ENCODE assay signal across 10 cellular contexts in the genomic region with DNA sequence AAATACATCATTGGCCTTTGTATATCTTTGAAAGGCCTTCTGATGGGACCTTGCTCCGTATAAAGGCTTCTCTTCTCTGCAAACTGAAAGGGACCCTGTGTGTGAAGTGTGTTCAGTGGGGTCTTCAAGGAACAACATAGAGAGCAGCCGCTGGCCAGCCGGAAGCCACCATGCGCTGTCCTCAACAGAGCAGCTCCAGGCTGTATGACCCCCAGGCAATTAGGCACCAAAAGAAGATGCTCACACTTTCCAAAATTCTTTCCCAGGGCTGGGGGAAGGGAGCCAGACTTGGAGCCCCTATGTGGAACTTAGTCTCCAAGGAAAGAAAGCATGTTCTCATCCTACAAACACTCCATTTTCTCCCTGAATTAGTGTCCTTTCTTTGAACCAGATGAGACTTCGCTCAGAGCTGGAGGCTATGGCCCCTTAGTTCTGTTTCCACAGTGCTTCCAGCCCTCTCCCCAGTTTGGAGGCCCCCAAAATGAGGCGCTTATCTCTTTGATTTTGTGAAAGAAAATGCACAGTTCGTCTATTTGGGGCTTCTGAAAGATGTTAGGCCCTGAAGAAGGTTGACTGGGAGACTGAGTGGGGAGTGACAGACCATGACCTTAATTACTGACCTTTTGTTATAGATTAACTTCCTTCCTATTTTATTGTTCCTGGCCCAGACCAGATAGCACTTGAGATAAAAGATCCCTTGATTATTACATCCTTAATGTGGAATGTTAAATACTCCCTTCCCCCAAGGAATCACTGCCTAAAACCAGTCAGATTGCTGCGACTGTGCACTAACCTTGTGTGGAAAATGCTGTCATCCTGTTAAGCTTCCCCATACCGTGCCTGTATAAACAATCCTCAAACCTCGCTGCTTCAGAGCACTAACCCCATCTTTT.
DNase-seq lines count a peak whose midpoint lies in the region; ATAC-seq and TF ChIP-seq lines count a peak whose summit lies in the region.
"Had no signal": no experiment of that assay in that cellular context is flagged by ENCODE, and none has a peak within 500 bp of the region (broad histone marks: within the 10 kb centered on the region; RNA-seq: fewer than 3 reads in every experiment).

No MANE protein-coding gene starts in this region.

- H3K9me3 Mint-ChIP-seq in naive B cell = peaks cover 0 to 3% (median 0%) of the 10 kb centered on the region in 7 donors

- TF ChIP-seq CTCF in LNCaP clone FGC (IDR thresholded peaks at IDR 0.05; ENCODE audit: control insufficient read depth, extremely low read depth, insufficient read depth) (no peak), GM10266 (IDR thresholded peaks at IDR 0.05; ENCODE audit: control insufficient read depth, insufficient read depth, low read depth, missing control alignments) (no peak)

- H3K4me3 ChIP-seq in BLaER1 treated with 17β-estradiol and CSF1 and Interleukin-3, amounts not matched to agents 10 nM and 100 nM = no peak overlapping the region
- H3K4me3 ChIP-seq in LNCaP clone FGC (ENCODE audit: low read depth, low read length) (no peak overlapping the region), ectodermal cell (ENCODE audit: insufficient read depth, low read depth, low read length) (no peak overlapping the region), HAP-1 (no peak overlapping the region)
- H3K4me3 ChIP-seq: vagina had no signal

- peaks cover 0 to 17% (median 6%) of the 10 kb centered on the region in 11 experiments; a peak in 7 of 22 replicates for H3K36me3 ChIP-seq in BLaER1 treated with 17β-estradiol and CSF1 and Interleukin-3, amounts not matched to agents 10 nM and 100 nM
- H3K36me3 ChIP-seq in ectodermal cell (ENCODE audit: control insufficient read depth, insufficient read depth, low read length) (no peaks in the 10 kb centered on the region), HAP-1 (replicated peaks) (peaks cover 1% of the 10 kb centered on the region)
- H3K36me3 ChIP-seq: vagina had no signal

- peak overlapping the region in 8 of 11 experiments; percentile 3 to 58 (median 36); a peak in 11 of 22 replicates for H3K4me2 ChIP-seq in BLaER1 treated with 17β-estradiol and CSF1 and Interleukin-3, amounts not matched to agents 10 nM and 100 nM

- peak overlapping the region in 6 of 8 donors; percentile 16 to 74 (median 54) for H3K4me3 Mint-ChIP-seq in naive B cell

- peak overlapping the region; percentile 92 to 99 (median 97) for H3K27ac Mint-ChIP-seq in naive B cell

- no peaks in the 10 kb centered on the region for H3K27me3 ChIP-seq in BLaER1 treated with 17β-estradiol and CSF1 and Interleukin-3, amounts not matched to agents 10 nM and 100 nM
- H3K27me3 ChIP-seq in ectodermal cell (ENCODE audit: control insufficient read depth, insufficient read depth, low read length, poor library complexity, severe bottlenecking) (no peaks in the 10 kb centered on the region), HAP-1 (ENCODE audit: low read depth) (no peaks in the 10 kb centered on the region)
- H3K27me3 ChIP-seq: vagina had no signal

- peaks cover 5 to 44% (median 35%) of the 10 kb centered on the region in 10 experiments for H3K4me1 ChIP-seq in BLaER1 treated with 17β-estradiol and CSF1 and Interleukin-3, amounts not matched to agents 10 nM and 100 nM
- H3K4me1 ChIP-seq in ectodermal cell (ENCODE audit: control insufficient read depth, insufficient read depth, low read length) (peaks cover 13% of the 10 kb centered on the region), HAP-1 (peaks cover 16% of the 10 kb centered on the region)

- H3K4me1 Mint-ChIP-seq in naive B cell = peaks cover 37 to 51% (median 38%) of the 10 kb centered on the region in 3 donors

- peak overlapping the region in 2 of 11 experiments; percentile 14 to 27; a peak in 1 of 22 replicates for H3K27ac ChIP-seq in BLaER1 treated with 17β-estradiol and CSF1 and Interleukin-3, amounts not matched to agents 10 nM and 100 nM
- peak overlapping the region; percentile 85 for H3K27ac ChIP-seq in ectodermal cell (ENCODE audit: insufficient read depth, low read depth, low read length, poor library complexity, severe bottlenecking)
- H3K27ac ChIP-seq: vagina had no signal

- H4K20me1 ChIP-seq in BLaER1 treated with 17β-estradiol and CSF1 and Interleukin-3, amounts not matched to agents 10 nM and 100 nM = no peaks in the 10 kb centered on the region

- H3K27me3 Mint-ChIP-seq in naive B cell = no peaks in the 10 kb centered on the region

- in situ Hi-C loops in HAP-1 (cut with MboI; ENCODE audit: low sequenced_read_pairs) = no loop called here

- H3K36me3 Mint-ChIP-seq in naive B cell = peaks cover 0 to 2% of the 10 kb centered on the region in 2 donors

- peaks cover 0 to 10% (median 0%) of the 10 kb centered on the region in 11 experiments; a peak in 2 of 22 replicates for H3K9me3 ChIP-seq in BLaER1 treated with 17β-estradiol and CSF1 and Interleukin-3, amounts not matched to agents 10 nM and 100 nM (replicated peaks in 1 of 11)
- no peaks in the 10 kb centered on the region for H3K9me3 ChIP-seq in ectodermal cell (ENCODE audit: control insufficient read depth, low read length)
- no peaks in the 10 kb centered on the region for H3K9me3 ChIP-seq in HAP-1
- H3K9me3 ChIP-seq: vagina had no signal

- DNase-seq in LNCaP clone FGC (ENCODE audit: low read depth) (peak; percentile 98), naive B cell (peak; percentile 12), GM10266 (ENCODE audit: extremely low spot score) (no peak), HAP-1 (ENCODE audit: low spot score in 2 of 2) (no peak), cerebellar cortex (ENCODE audit: low spot score) (no peak), T-helper 9 cell (no peak)
- DNase-seq: NK-92 treated with Interleukin-12 subunit alpha and Interleukin-12 subunit beta, amount 100 ng/mL, for 24 hours had no signal

- no peak overlapping the region for H3K9ac ChIP-seq in BLaER1 treated with 17β-estradiol and CSF1 and Interleukin-3, amounts not matched to agents 10 nM and 100 nM

- WGBS in ectodermal cell, 2 experiments = 85 to 88% methylated on average over 10 of the region's 10 CpGs

- no peak for ATAC-seq in naive B cell (ENCODE audit: low read depth in 2 of 2)

Comparison
In these comparisons a context has a peak if more than half of its experiments do, and no peak if none do; other contexts are left out.
1. DNase-seq: peak in LNCaP clone FGC (single experiment) and naive B cell (single experiment); none in GM10266 (single experiment), HAP-1 (0 of 2), cerebellar cortex (single experiment) and T-helper 9 cell (single experiment).